8 cellular contexts compared by ENCODE assay signal in the genomic region with DNA sequence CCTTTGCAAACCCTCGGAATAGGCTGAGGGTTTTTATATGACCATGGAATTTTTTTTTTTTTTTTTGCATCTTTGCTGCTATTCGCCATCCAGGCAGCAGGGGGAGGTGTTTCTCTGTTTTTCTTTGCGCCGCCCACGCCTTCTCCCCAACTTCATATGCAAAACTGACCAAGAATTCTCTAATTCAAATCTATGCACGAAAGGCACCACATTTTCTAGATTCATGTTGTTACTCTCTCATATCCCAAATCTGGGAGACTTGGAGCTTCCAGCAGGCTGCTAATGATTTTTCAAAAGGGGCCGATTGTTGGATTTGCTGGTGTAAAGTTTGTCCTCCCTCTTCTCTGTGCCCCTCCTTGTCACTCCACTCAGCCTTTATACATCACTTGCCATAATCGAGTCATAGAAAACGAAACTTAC. TPM values are rescaled to one million over a fixed set of nuclear protein-coding genes. Genes with fewer than 3 reads are reported as not detected.
A peak's percentile ranks its signal among the peaks of the same experiment; 100 is the strongest.
DNase-seq lines count a peak whose midpoint lies in the region; ATAC-seq and TF ChIP-seq lines count a peak whose summit lies in the region.

No MANE protein-coding gene starts in this region.

- peak overlapping the region; percentile 47 for H3K4me3 Mint-ChIP-seq in neural crest cell

- H3K27ac ChIP-seq in OCI-LY1 (ENCODE audit: low read depth, low read length, poor library complexity, severe bottlenecking): no peak overlapping the region

- H3K27me3 Mint-ChIP-seq in neural crest cell (ENCODE audit: low read depth): no peaks in the 10 kb centered on the region

- no peak overlapping the region for H3K27ac Mint-ChIP-seq in neural crest cell (ENCODE audit: unreplicated experiment)

- no peaks in the 10 kb centered on the region for H3K9me2 ChIP-seq in OCI-LY1 (ENCODE audit: low read depth, low read length)

- DNase-seq in EL: peak; percentile 72
- peak; percentile 26 for DNase-seq in activated T-helper 1 cell treated with Interleukin-2 at 50 U/mL for 16 hours (ENCODE audit: low read depth)
- peak; percentile 78 for DNase-seq in fibroblast of mammary gland (ENCODE audit: low read depth)
- peak; percentile 62 for DNase-seq in neural crest cell (ENCODE audit: low read depth, low spot score)
- DNase-seq in stimulated activated naive CD4-positive, alpha-beta T cell treated with Interleukin-2 at 50 U/mL for 16 hours (lab: John Stamatoyannopoulos, UW): peak; percentile 54

- no peaks in the 10 kb centered on the region for H3K36me3 ChIP-seq in OCI-LY1 (ENCODE audit: insufficient read depth, low read length)

- no peaks in the 10 kb centered on the region for H3K9me3 ChIP-seq in OCI-LY1 (ENCODE audit: low read length)

- H3K4me1 Mint-ChIP-seq in neural crest cell: peaks cover 33% of the 10 kb centered on the region

- no peaks in the 10 kb centered on the region for H4K20me1 ChIP-seq in OCI-LY1 (ENCODE audit: insufficient read depth, low read length)

- H3K9ac ChIP-seq in OCI-LY1 (ENCODE audit: low read length): no peak overlapping the region

- H2AFZ ChIP-seq in OCI-LY1 (ENCODE audit: low read length): no peak overlapping the region

- H3K9me3 Mint-ChIP-seq in neural crest cell: no peaks in the 10 kb centered on the region

- no peaks in the 10 kb centered on the region for H3K4me1 ChIP-seq in OCI-LY1 (ENCODE audit: insufficient read depth, low read length, severe bottlenecking)

- H3K36me3 Mint-ChIP-seq in neural crest cell (ENCODE audit: low read depth): no peaks in the 10 kb centered on the region

- H3F3A ChIP-seq in OCI-LY1 (ENCODE audit: insufficient read depth, low read length): no peaks in the 10 kb centered on the region

- TF ChIP-seq CTCF in OCI-LY1 (IDR thresholded peaks at IDR 0.05; ENCODE audit: low read length): peak; percentile 52
- TF ChIP-seq CTCF in fibroblast of mammary gland (conservative IDR thresholded peaks at IDR 0.05; ENCODE audit: control insufficient read depth, insufficient read depth, low read depth, low read length): peak; percentile 71
- TF ChIP-seq CTCF in neural crest cell (conservative IDR thresholded peaks at IDR 0.05): peak; percentile 85

- peak overlapping the region; percentile 40; the same call in 1 of the 2 replicates for H3K4me2 ChIP-seq in OCI-LY1 (ENCODE audit: low read length)

- ATAC-seq in HG03175 (IDR thresholded peaks at IDR 0.05; ENCODE audit: unreplicated experiment) (peak; percentile 31), GM21786 (IDR thresholded peaks at IDR 0.05; ENCODE audit: unreplicated experiment) (no peak)

- no peaks in the 10 kb centered on the region for H3K27me3 ChIP-seq in OCI-LY1 (ENCODE audit: insufficient read depth, low read length)

- H3K4me3 ChIP-seq in OCI-LY1 (ENCODE audit: low read depth, low read length, poor library complexity, severe bottlenecking) (peak overlapping the region; percentile 45), fibroblast of mammary gland (ENCODE audit: control insufficient read depth, low read depth, low read length) (peak overlapping the region; percentile 12)

- no peaks in the 10 kb centered on the region for H3K79me2 ChIP-seq in OCI-LY1 (ENCODE audit: insufficient read depth, low read length)

RNA-seq across cellular contexts. Expression of a gene that starts 29.1 kb away (rescaled TPM):
- total RNA-seq in neural crest cell: 27.9 and 31.9 TPM in 2 replicates

Comparison
In these comparisons a context has a peak if more than half of its experiments do, and no peak if none do; other contexts are left out.
1. DNase-seq: peak in every context shown above with its lines; median percentile 78 in fibroblast of mammary gland; 72 in EL; 62 in neural crest cell; 54 in stimulated activated naive CD4-positive, alpha-beta T cell treated with Interleukin-2 at 50 U/mL for 16 hours; 26 in activated T-helper 1 cell treated with Interleukin-2 at 50 U/mL for 16 hours.